29 cellular contexts compared by ENCODE assay signal in the genomic region with DNA sequence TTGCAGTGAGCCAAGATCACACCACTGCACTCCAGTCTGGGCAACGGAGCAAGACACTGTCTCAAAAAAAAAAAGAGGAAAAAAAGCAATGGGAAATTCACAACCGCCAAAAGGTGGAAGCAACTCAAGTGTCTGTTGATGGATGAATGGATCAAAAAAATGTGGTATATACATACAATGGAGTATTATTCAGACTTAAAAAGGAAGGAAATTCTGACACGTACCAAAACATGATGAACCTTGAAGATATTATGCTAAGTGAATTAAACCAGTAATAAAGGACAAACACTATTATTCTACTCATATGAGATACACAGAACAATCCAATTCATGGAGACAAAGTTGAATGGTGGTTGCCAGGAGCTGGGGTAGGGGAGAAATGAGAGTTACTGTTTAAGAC.
"Had no signal": no experiment of that assay in that cellular context is flagged by ENCODE, and none has a peak within 500 bp of the region (broad histone marks: within the 10 kb centered on the region; RNA-seq: fewer than 3 reads in every experiment).

No MANE protein-coding gene starts in this region.

- H3K4me2 ChIP-seq: hepatocyte had no signal

- DNase-seq: colonic mucosa; cortex of kidney; dorsolateral prefrontal cortex; effector CD4-positive, alpha-beta T cell; effector CD8-positive, alpha-beta T cell; effector memory CD4-positive, alpha-beta T cell; effector memory CD8-positive, alpha-beta T cell; endodermal cell; erythroblast; esophagus squamous epithelium; foreskin fibroblast; foreskin keratinocyte; foreskin melanocyte; gastrocnemius medialis; glutamatergic neuron; head of caudate nucleus; heart left ventricle; heart right ventricle; hippocampal formation had no signal

- H3K4me3 Mint-ChIP-seq: dendritic cell treated with granulocyte-macrophage colony-stimulating factor and Interleukin-4, amounts not matched to agents 40 ng/mL and 50 ng/mL, for 4 days; effector memory CD8-positive, alpha-beta T cell; endodermal cell had no signal

- ATAC-seq: effector memory CD8-positive, alpha-beta T cell; esophagus mucosa; foreskin keratinocyte; gastrocnemius medialis; gastroesophageal sphincter; heart left ventricle; heart right ventricle had no signal

- H3K27ac ChIP-seq: colonic mucosa, coronary artery, dorsolateral prefrontal cortex, epithelial cell of prostate, esophagus muscularis mucosa, esophagus squamous epithelium, foreskin keratinocyte, gastrocnemius medialis, gastroesophageal sphincter, heart left ventricle, hepatocyte had no signal

- H2AFZ ChIP-seq: hepatocyte had no signal

- FAIRE-seq: colon, endometrium, frontal cortex had no signal

- H3K4me1 ChIP-seq: colonic mucosa, foreskin keratinocyte had no signal

- H3K4me3 ChIP-seq: colonic mucosa, coronary artery, dorsolateral prefrontal cortex, esophagus muscularis mucosa, esophagus squamous epithelium, gastrocnemius medialis, gastroesophageal sphincter, heart left ventricle, heart right ventricle, hepatocyte had no signal

- H3K27me3 Mint-ChIP-seq: dendritic cell treated with granulocyte-macrophage colony-stimulating factor and Interleukin-4, amounts not matched to agents 40 ng/mL and 50 ng/mL, for 4 days; effector memory CD8-positive, alpha-beta T cell had no signal

- H3K27me3 ChIP-seq: colonic mucosa, dorsolateral prefrontal cortex, esophagus muscularis mucosa, esophagus squamous epithelium, foreskin keratinocyte, gastrocnemius medialis, gastroesophageal sphincter, heart left ventricle, heart right ventricle, hepatocyte had no signal

- H3K36me3 ChIP-seq: colonic mucosa, esophagus muscularis mucosa, esophagus squamous epithelium, gastrocnemius medialis, gastroesophageal sphincter, heart left ventricle, heart right ventricle had no signal

- H3K27ac Mint-ChIP-seq: dendritic cell treated with granulocyte-macrophage colony-stimulating factor and Interleukin-4, amounts not matched to agents 40 ng/mL and 50 ng/mL, for 4 days; effector memory CD8-positive, alpha-beta T cell; endodermal cell had no signal

- H3K9me3 ChIP-seq: colonic mucosa, esophagus muscularis mucosa, esophagus squamous epithelium, gastrocnemius medialis, gastroesophageal sphincter, heart left ventricle, heart right ventricle had no signal

- H3K9me3 Mint-ChIP-seq: dendritic cell treated with granulocyte-macrophage colony-stimulating factor and Interleukin-4, amounts not matched to agents 40 ng/mL and 50 ng/mL, for 4 days; effector memory CD8-positive, alpha-beta T cell; endodermal cell had no signal
